28 cellular contexts compared by ENCODE assay signal in genomic region chr2:238562446-238562845, GRCh38.
"Had no signal": no experiment of that assay in that cellular context is flagged by ENCODE, and none has a peak within 500 bp of the region (broad histone marks: within the 10 kb centered on the region; RNA-seq: fewer than 3 reads in every experiment).

No MANE protein-coding gene starts in this region.

- H3K27ac Mint-ChIP-seq: immature natural killer cell; mesothelial cell of epicardium; naive B cell; natural killer cell; nephron progenitor cell; neural progenitor cell; progenitor cell of endocrine pancreas; stimulated activated memory B cell treated with anti-CD40 and anti-IgM and Interleukin-4, amounts not matched to agents 10 μg/mL and 1 μg/mL and 100 μg/mL, for 72 hours; stimulated activated naive CD8-positive, alpha-beta T cell treated with anti-CD3 and anti-CD28 coated beads, Interleukin-15, amount 100 ng/mL, for 72 hours had no signal

- H3K4me1 Mint-ChIP-seq: immature natural killer cell; mesothelial cell of epicardium; naive B cell; natural killer cell; stimulated activated memory B cell treated with anti-CD40 and anti-IgM and Interleukin-4, amounts not matched to agents 10 μg/mL and 1 μg/mL and 100 μg/mL, for 72 hours; stimulated activated naive CD8-positive, alpha-beta T cell treated with anti-CD3 and anti-CD28 coated beads, Interleukin-15, amount 100 ng/mL, for 72 hours had no signal

- H3K4me1 ChIP-seq: neural progenitor cell, right atrium auricular region, right lobe of liver had no signal

- H3K9me3 ChIP-seq: left ventricle myocardium inferior, neutrophil, ovary, right atrium auricular region, right lobe of liver, transverse colon, upper lobe of left lung, vagina had no signal

- H3K9me3 Mint-ChIP-seq: immature natural killer cell; mesothelial cell of epicardium; natural killer cell; nephron progenitor cell; neural progenitor cell; stimulated activated memory B cell treated with anti-CD40 and anti-IgM and Interleukin-4, amounts not matched to agents 10 μg/mL and 1 μg/mL and 100 μg/mL, for 72 hours; stimulated activated naive CD8-positive, alpha-beta T cell treated with anti-CD3 and anti-CD28 coated beads, Interleukin-15, amount 100 ng/mL, for 72 hours had no signal

- H3K4me3 Mint-ChIP-seq: immature natural killer cell; mesothelial cell of epicardium; naive B cell; natural killer cell; nephron progenitor cell; neural progenitor cell; stimulated activated memory B cell treated with anti-CD40 and anti-IgM and Interleukin-4, amounts not matched to agents 10 μg/mL and 1 μg/mL and 100 μg/mL, for 72 hours; stimulated activated naive CD8-positive, alpha-beta T cell treated with anti-CD3 and anti-CD28 coated beads, Interleukin-15, amount 100 ng/mL, for 72 hours had no signal

- H3K27ac ChIP-seq: left ventricle myocardium inferior, neural progenitor cell, neutrophil, ovary, right atrium auricular region, right lobe of liver, transverse colon, upper lobe of left lung, vagina had no signal

- H3K27me3 ChIP-seq: neural progenitor cell, neutrophil, ovary, right atrium auricular region, right lobe of liver, transverse colon, upper lobe of left lung, vagina had no signal

- H2AFZ ChIP-seq: neural progenitor cell had no signal

- H3K36me3 Mint-ChIP-seq: immature natural killer cell; mesothelial cell of epicardium; naive B cell; natural killer cell; neural progenitor cell; stimulated activated memory B cell treated with anti-CD40 and anti-IgM and Interleukin-4, amounts not matched to agents 10 μg/mL and 1 μg/mL and 100 μg/mL, for 72 hours had no signal

- H3K4me3 ChIP-seq: left ventricle myocardium inferior, lung, neural progenitor cell, ovary, right atrium auricular region, right lobe of liver, smooth muscle cell, transverse colon, upper lobe of left lung, vagina had no signal

- H3K4me2 ChIP-seq: neural progenitor cell, smooth muscle cell had no signal

- DNase-seq: hypothalamus; immature natural killer cell; left ventricle myocardium inferior; mesendoderm; naive B cell; natural killer cell; nephron progenitor cell; occipital lobe; ovary; right lobe of liver; stimulated activated CD4-positive, alpha-beta T cell treated with anti-CD3 and anti-CD28 coated beads, Interleukin-1b, Interleukin-23, amount 100 ng/mL, for 48 hours; stimulated activated CD4-positive, alpha-beta T cell treated with anti-CD3 and anti-CD28 coated beads, Interleukin-2, amount 100 ng/mL, for 48 hours; stimulated activated CD4-positive, alpha-beta T cell treated with anti-CD3 and anti-CD28 coated beads, Interleukin-4, amount 100 ng/mL, for 4 hours; stimulated activated CD8-positive, alpha-beta memory T cell treated with anti-CD3 and anti-CD28 coated beads, Interleukin-4, amount 100 ng/mL, for 48 hours; stimulated activated naive CD4-positive, alpha-beta T cell treated with Interleukin-2 at 50 U/mL for 16 hours; stimulated activated naive CD8-positive, alpha-beta T cell treated with anti-CD3 and anti-CD28 coated beads, Interleukin-15, amount 100 ng/mL, for 72 hours; substantia nigra; transverse colon; upper lobe of left lung had no signal

- H3K36me3 ChIP-seq: left ventricle myocardium inferior, neural progenitor cell, neutrophil, ovary, right atrium auricular region, right lobe of liver, transverse colon, upper lobe of left lung, vagina had no signal

- ATAC-seq: natural killer cell; right lobe of liver; stimulated activated memory B cell treated with anti-CD40 and anti-IgM and Interleukin-4, amounts not matched to agents 10 μg/mL and 1 μg/mL and 100 μg/mL, for 72 hours; stimulated activated naive CD8-positive, alpha-beta T cell treated with anti-CD3 and anti-CD28 coated beads, Interleukin-15, amount 100 ng/mL, for 72 hours had no signal
